8 cellular contexts compared by ENCODE assay signal in the genomic region with DNA sequence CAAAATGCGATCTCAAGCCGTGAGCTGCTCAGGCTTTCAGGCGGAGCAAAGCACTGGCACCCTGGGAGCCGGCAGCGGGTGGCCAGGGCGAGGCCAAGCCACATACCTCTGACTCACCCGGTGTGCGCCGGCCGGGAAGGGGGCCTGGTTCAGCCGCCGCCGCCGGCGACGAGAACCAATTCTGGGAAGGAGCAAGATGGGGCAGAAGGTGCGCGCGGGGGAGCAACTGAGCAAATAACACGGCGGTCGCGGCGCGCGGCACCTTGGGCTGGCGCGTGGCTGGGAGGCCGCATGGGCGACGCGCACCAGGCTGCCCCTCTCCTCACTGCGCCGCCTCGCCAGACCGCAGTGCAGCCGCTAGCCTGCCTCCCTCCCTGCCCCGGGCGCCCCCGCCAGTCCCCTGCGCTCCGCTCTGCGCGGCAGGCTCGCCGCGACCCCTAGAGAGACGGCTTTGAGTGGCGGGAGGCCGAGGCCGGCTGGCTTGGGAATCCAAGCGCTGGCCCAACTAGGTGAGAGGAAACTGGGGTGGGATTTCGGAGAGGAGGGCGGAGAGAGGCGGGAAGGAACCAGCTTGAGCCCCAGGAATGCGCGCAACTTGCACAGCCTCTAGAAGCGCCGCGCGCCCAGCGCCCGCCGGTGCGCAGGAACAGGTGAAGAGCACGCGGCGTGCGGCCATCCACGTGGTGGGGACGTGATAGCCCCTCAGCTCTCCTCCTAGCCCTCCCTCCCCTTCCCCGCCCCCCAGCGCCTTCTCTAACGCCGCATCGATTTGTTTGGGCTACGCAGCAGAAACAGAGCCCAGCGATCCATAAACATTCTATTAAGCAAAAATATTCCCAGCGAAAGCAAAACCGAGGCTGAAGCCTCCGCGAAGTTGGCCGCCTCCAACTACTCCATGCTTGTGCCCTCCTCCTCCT. TPM values are rescaled to one million over a fixed set of nuclear protein-coding genes. Genes with fewer than 3 reads are reported as not detected.
DNase-seq lines count a peak whose midpoint lies in the region; ATAC-seq and TF ChIP-seq lines count a peak whose summit lies in the region.

No MANE protein-coding gene starts in this region.

- H3K9me3 ChIP-seq in heart left ventricle, result no peaks in the 10 kb centered on the region
- no peaks in the 10 kb centered on the region for H3K9me3 ChIP-seq in prostate gland

- H3K4me1 ChIP-seq in heart left ventricle (peaks cover 0 to 68% (median 31%) of the 10 kb centered on the region in 12 donors), prostate gland (replicated peaks) (no peaks in the 10 kb centered on the region)

- peak in 2 of 4 donors; percentile 35 to 48 for ATAC-seq in heart left ventricle
- ATAC-seq in effector memory CD8-positive, alpha-beta T cell (replicated peaks), result no peak
- ATAC-seq in GM21367 (IDR thresholded peaks at IDR 0.05; ENCODE audit: unreplicated experiment), result no peak

- no peak overlapping the region for H3K27ac Mint-ChIP-seq in effector memory CD8-positive, alpha-beta T cell

- no peaks in the 10 kb centered on the region for H3K36me3 Mint-ChIP-seq in effector memory CD8-positive, alpha-beta T cell (ENCODE audit: insufficient read depth)

- H3K27me3 ChIP-seq in heart left ventricle, result peaks cover 0 to 43% (median 7%) of the 10 kb centered on the region in 9 donors
- H3K27me3 ChIP-seq in prostate gland (replicated peaks; ENCODE audit: insufficient read depth), result no peaks in the 10 kb centered on the region

- peak; percentile 59 for DNase-seq in activated CD8-positive, alpha-beta memory T cell treated with anti-CD3 and anti-CD28 coated beads, Interleukin-2, amount 50 U/mL, for 48 hours
- no peak for DNase-seq in activated CD8-positive, alpha-beta memory T cell treated with anti-CD3 and anti-CD28 coated beads for 24 hours
- peak; percentile 18 to 32 for DNase-seq in activated CD4-positive, alpha-beta T cell treated with anti-CD3 and anti-CD28 coated beads, Interleukin-2, amount 50 U/mL, for 48 hours
- DNase-seq in heart left ventricle (no peak), prostate gland (ENCODE audit: low spot score) (no peak), NOMO-1 treated with DMSO at 0.1 percent for 48 hours (lab: John Stamatoyannopoulos, UW; ENCODE audit: unreplicated experiment) (no peak)
- no peak for DNase-seq in effector memory CD8-positive, alpha-beta T cell

- peak overlapping the region in 9 of 12 donors; percentile 12 to 93 (median 58) for H3K27ac ChIP-seq in heart left ventricle
- peak overlapping the region; percentile 33 to 74 for H3K27ac ChIP-seq in prostate gland

- H3K4me1 Mint-ChIP-seq in effector memory CD8-positive, alpha-beta T cell (ENCODE audit: low read depth in 2 of 2), result peaks cover 0 to 2% of the 10 kb centered on the region in 2 donors

- TF ChIP-seq POLR2A in heart left ventricle (IDR thresholded peaks at IDR 0.05) (no peak), prostate gland (IDR thresholded peaks at IDR 0.05) (no peak)

- H3K27me3 Mint-ChIP-seq in effector memory CD8-positive, alpha-beta T cell, result peaks cover 70 to 86% of the 10 kb centered on the region in 2 donors

- H3K36me3 ChIP-seq in heart left ventricle, result no peaks in the 10 kb centered on the region
- H3K36me3 ChIP-seq in prostate gland, result no peaks in the 10 kb centered on the region

- H3K4me3 ChIP-seq in heart left ventricle, result peak overlapping the region; percentile 32 to 79 (median 63)
- peak overlapping the region; percentile 50 for H3K4me3 ChIP-seq in prostate gland

- no peaks in the 10 kb centered on the region for H3K9me3 Mint-ChIP-seq in effector memory CD8-positive, alpha-beta T cell

- peak in 1 of 12 donors; percentile 6 for TF ChIP-seq CTCF in heart left ventricle (IDR thresholded peaks at IDR 0.05)
- no peak for TF ChIP-seq CTCF in prostate gland (IDR thresholded peaks at IDR 0.05)

- WGBS in heart left ventricle, 4 donors, result 1 to 5% (median 1%) methylated on average over 38 to 83 of the region's 83 CpGs
- 1% methylated on average over 47 of the region's 83 CpGs for WGBS in prostate gland

- peak overlapping the region in 1 of 2 donors; percentile 17 for H3K4me3 Mint-ChIP-seq in effector memory CD8-positive, alpha-beta T cell

- intact Hi-C loops in heart left ventricle (cut with DNase I) (loop anchor here in 9 of 10 donors (5.0 to 10.0 kb wide), 8 partner anchors 72 to 1421 kb away; a partner anchor contains a TSS), prostate gland (cut with DNase I) (loop anchor here (10.0 kb wide), 1 partner anchor 1661 kb away; no protein-coding TSS in a partner anchor)

RNA-seq across cellular contexts. Expression of a gene that starts 3.3 kb away (rescaled TPM):
- 10 to 100 TPM in 4 of 9 donors, 1 to 10 TPM in 5; 3.1 to 57.5 (median 6.9) TPM for total RNA-seq in heart left ventricle
- 1 to 10 TPM; 2.0 to 3.6 TPM for polyA plus RNA-seq in heart left ventricle
- total RNA-seq in prostate gland, result 10 to 100 TPM in 1 of 2 donors, 1 to 10 TPM in 1; 9.7 to 21.0 TPM

Comparison
In these comparisons a context has a peak if more than half of its experiments do, and no peak if none do; other contexts are left out.
1. DNase-seq: peak in activated CD8-positive, alpha-beta memory T cell treated with anti-CD3 and anti-CD28 coated beads, Interleukin-2, amount 50 U/mL, for 48 hours (single experiment) and activated CD4-positive, alpha-beta T cell treated with anti-CD3 and anti-CD28 coated beads, Interleukin-2, amount 50 U/mL, for 48 hours (2 of 2); none in activated CD8-positive, alpha-beta memory T cell treated with anti-CD3 and anti-CD28 coated beads for 24 hours (single experiment), heart left ventricle (0 of 5), prostate gland (single experiment), effector memory CD8-positive, alpha-beta T cell (0 of 3) and NOMO-1 treated with DMSO at 0.1 percent for 48 hours (single experiment).